In the genomic region with DNA sequence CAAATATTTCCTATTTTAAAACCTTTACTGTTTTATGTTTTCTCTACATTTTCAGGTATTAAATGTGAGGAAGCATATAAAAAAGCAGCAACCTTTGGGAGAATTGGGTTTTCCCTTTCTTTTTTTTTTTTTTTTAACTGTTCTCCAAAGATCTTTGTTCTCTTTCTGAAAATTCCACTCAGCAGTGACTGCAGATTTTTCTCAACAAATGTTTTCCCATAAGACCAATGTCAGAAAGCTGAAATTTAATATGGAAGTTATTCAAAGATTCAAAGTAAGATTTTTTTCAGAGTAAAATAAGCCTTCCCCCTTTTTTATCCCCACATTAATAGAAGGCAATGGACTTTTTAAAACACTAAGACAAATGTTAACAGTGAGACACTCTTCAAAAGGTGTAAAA, we compare ENCODE assay signal across 8 cellular contexts.
"Had no signal": no experiment of that assay in that cellular context is flagged by ENCODE, and none has a peak within 500 bp of the region (broad histone marks: within the 10 kb centered on the region; RNA-seq: fewer than 3 reads in every experiment).

No MANE protein-coding gene starts in this region.

- H3K4me1 ChIP-seq: vagina had no signal

- H3K4me3 ChIP-seq: tibial nerve, vagina had no signal

- H3K27me3 ChIP-seq: tibial nerve, vagina had no signal

- H3K27ac ChIP-seq: vagina had no signal

- H3K36me3 ChIP-seq: tibial nerve, vagina had no signal

- FAIRE-seq: small intestine had no signal

- DNase-seq: activated CD4-positive, alpha-beta T cell treated with anti-CD3 and anti-CD28 coated beads, Interleukin-2, amount 50 U/mL, for 1 hour; activated T-cell treated with anti-CD3 and anti-CD28 coated beads for 4 hours; amniotic stem cell; endodermal cell; left ventricle myocardium superior; small intestine had no signal

- H3K9me3 ChIP-seq: vagina had no signal

- ATAC-seq: left ventricle myocardium superior had no signal
